11 cellular contexts compared by ENCODE assay signal in genomic region chr4:119238068-119238722, GRCh38. TPM values are rescaled to one million over a fixed set of nuclear protein-coding genes. Genes with fewer than 3 reads are reported as not detected.
A peak's percentile ranks its signal among the peaks of the same experiment; 100 is the strongest.
DNase-seq lines count a peak whose midpoint lies in the region; ATAC-seq and TF ChIP-seq lines count a peak whose summit lies in the region.
"Had no signal": no experiment of that assay in that cellular context is flagged by ENCODE, and none has a peak within 500 bp of the region (broad histone marks: within the 10 kb centered on the region; RNA-seq: fewer than 3 reads in every experiment).

No MANE protein-coding gene starts in this region.

- H3K27ac ChIP-seq in left lung (peak overlapping the region in 1 of 2 donors; percentile 29), body of pancreas (no peak overlapping the region)
- H3K27ac ChIP-seq: heart left ventricle, vagina had no signal

- 80 to 82% methylated on average over 4 of the region's 4 CpGs for WGBS in body of pancreas, 2 donors

- peaks cover 0 to 10% of the 10 kb centered on the region in 2 donors for H3K4me1 ChIP-seq in left lung
- H3K4me1 ChIP-seq in BE2C: peaks cover 11% of the 10 kb centered on the region
- H3K4me1 ChIP-seq in body of pancreas: peaks cover 14% of the 10 kb centered on the region

- peak; percentile 99 for ATAC-seq in GM18870 (IDR thresholded peaks at IDR 0.05; ENCODE audit: unreplicated experiment)
- ATAC-seq in GM21717 (IDR thresholded peaks at IDR 0.05; ENCODE audit: unreplicated experiment): peak; percentile 99
- ATAC-seq in HG03520 (IDR thresholded peaks at IDR 0.05; ENCODE audit: unreplicated experiment): peak; percentile 99
- peak; percentile 69 for ATAC-seq in left lung
- no peak for ATAC-seq in body of pancreas

- TF ChIP-seq CTCF in left lung (IDR thresholded peaks at IDR 0.05) (no peak), BE2C (IDR thresholded peaks at IDR 0.05; ENCODE audit: low read depth, low read length) (no peak), body of pancreas (IDR thresholded peaks at IDR 0.05) (no peak)

- no peak for DNase-seq in left lung
- no peak for DNase-seq in BE2C
- DNase-seq in body of pancreas: no peak
- no peak for DNase-seq in kidney tubule cell (ENCODE audit: low spot score)
- DNase-seq in effector CD8-positive, alpha-beta T cell (lab: John Stamatoyannopoulos, UW): no peak
- DNase-seq: heart left ventricle, NCI-H526 had no signal

- H3K27me3 ChIP-seq in left lung (no peaks in the 10 kb centered on the region), BE2C (no peaks in the 10 kb centered on the region), body of pancreas (no peaks in the 10 kb centered on the region)
- H3K27me3 ChIP-seq: heart left ventricle, vagina had no signal

- H3K9me3 ChIP-seq in left lung (no peaks in the 10 kb centered on the region), BE2C (no peaks in the 10 kb centered on the region), body of pancreas (no peaks in the 10 kb centered on the region)
- H3K9me3 ChIP-seq: heart left ventricle, vagina had no signal

- no peak overlapping the region for H3K4me3 ChIP-seq in left lung
- no peak overlapping the region for H3K4me3 ChIP-seq in BE2C (ENCODE audit: low read depth, low read length)
- no peak overlapping the region for H3K4me3 ChIP-seq in body of pancreas
- H3K4me3 ChIP-seq: heart left ventricle, vagina had no signal

- TF ChIP-seq POLR2A in body of pancreas (IDR thresholded peaks at IDR 0.05): no peak

- intact Hi-C loops in left lung (cut with DNase I) (no loop called here), body of pancreas (cut with DNase I) (no loop called here)

- H3K36me3 ChIP-seq in left lung: peaks cover 0 to 3% of the 10 kb centered on the region in 2 donors
- no peaks in the 10 kb centered on the region; the same call in 1 of the 2 replicates for H3K36me3 ChIP-seq in BE2C
- peaks cover 0 to 8% of the 10 kb centered on the region in 2 donors for H3K36me3 ChIP-seq in body of pancreas (replicated peaks in 1 of 2; ENCODE audit: insufficient read depth in 1 of 2, low read depth in 2 of 2)

RNA-seq across cellular contexts. Expression of gene USP53, which starts 25.7 kb away (rescaled TPM):
- total RNA-seq in left lung (10 to 100 TPM; 25.4 to 30.0 TPM), body of pancreas (10 to 100 TPM; 47.5 to 77.6 TPM)
- 3.4 TPM for polyA plus RNA-seq in BE2C (2012; ENCODE audit: insufficient read depth, insufficient read length, low read depth)
